In genomic region chr12:113472191-113473190, GRCh38 we compare ENCODE assay signal across 28 cellular contexts. TPM values are rescaled to one million over a fixed set of nuclear protein-coding genes. Genes with fewer than 3 reads are reported as not detected.
DNase-seq lines count a peak whose midpoint lies in the region; ATAC-seq and TF ChIP-seq lines count a peak whose summit lies in the region.
"Had no signal": no experiment of that assay in that cellular context is flagged by ENCODE, and none has a peak within 500 bp of the region (broad histone marks: within the 10 kb centered on the region; RNA-seq: fewer than 3 reads in every experiment).

No MANE protein-coding gene starts in this region.

- peak overlapping the region; percentile 70 for H3K4me3 Mint-ChIP-seq in WTC11
- no peak overlapping the region for H3K4me3 Mint-ChIP-seq in effector memory CD8-positive, alpha-beta T cell
- H3K4me3 Mint-ChIP-seq: activated CD4-positive, alpha-beta T cell treated with anti-CD3 and anti-CD28 coated beads, Interleukin-2, amount 10 ng/mL, durations not matched to agents 24 days and 14 days; activated T-cell treated with anti-CD3 and anti-CD28 coated beads, Interleukin-2, amount 50 U/mL, for 4 hours; CD4-positive, CD25-positive, alpha-beta regulatory T cell; immature natural killer cell; memory B cell had no signal

- H3K4me1 Mint-ChIP-seq in WTC11, result peaks cover 70% of the 10 kb centered on the region
- H3K4me1 Mint-ChIP-seq in effector memory CD8-positive, alpha-beta T cell (ENCODE audit: low read depth in 2 of 2), result peaks cover 5 to 14% of the 10 kb centered on the region in 2 donors
- H3K4me1 Mint-ChIP-seq: immature natural killer cell had no signal

- DNase-seq in DMS53 (lab: John Stamatoyannopoulos, UW), result peak; percentile 34
- no peak for DNase-seq in DMS53 treated with DMSO at 0.1 percent for 48 hours (lab: John Stamatoyannopoulos, UW; ENCODE audit: unreplicated experiment)
- peak; percentile 62 for DNase-seq in WTC11 (ENCODE audit: low spot score)
- DNase-seq in retina, result peak; percentile 53
- DNase-seq in effector memory CD8-positive, alpha-beta T cell, result no peak
- DNase-seq: activated CD4-positive, alpha-beta T cell treated with anti-CD3 and anti-CD28 coated beads, Interleukin-2, amount 10 ng/mL, durations not matched to agents 24 days and 14 days; activated naive CD4-positive, alpha-beta T cell treated with Interleukin-2 at 50 U/mL for 16 hours; activated T-cell treated with anti-CD3 and anti-CD28 coated beads, Interleukin-2, amount 50 U/mL, for 4 hours; body of pancreas; CD4-positive, CD25-positive, alpha-beta regulatory T cell; cerebellar nuclear complex; erythroblast; immature natural killer cell; NCI-H2029 treated with DMSO at 0.1 percent for 48 hours; NCI-H345; psoas muscle; stimulated activated CD4-positive, alpha-beta T cell treated with anti-CD3 and anti-CD28 coated beads, Interleukin-4, amount 100 ng/mL, for 4 hours; stimulated activated naive CD4-positive, alpha-beta T cell; T-helper 2 cell had no signal

- CTCF ChIA-PET in WTC11 (lab: Charles Lee), result interaction anchor here (0.6 to 7.2 kb wide), 4 partner anchors 10 to 346 kb away, joined by 3 to 89 read pairs (median 6); no protein-coding TSS in a partner anchor

- H3K36me3 Mint-ChIP-seq in WTC11, result no peaks in the 10 kb centered on the region
- H3K36me3 Mint-ChIP-seq in effector memory CD8-positive, alpha-beta T cell (ENCODE audit: insufficient read depth), result no peaks in the 10 kb centered on the region
- H3K36me3 Mint-ChIP-seq: CD4-positive, CD25-positive, alpha-beta regulatory T cell; immature natural killer cell; memory B cell had no signal

- ATAC-seq in WTC11 (peak; percentile 15), GM19328 (IDR thresholded peaks at IDR 0.05; ENCODE audit: unreplicated experiment) (no peak), HG03045 (IDR thresholded peaks at IDR 0.05; ENCODE audit: unreplicated experiment) (no peak)
- ATAC-seq in effector memory CD8-positive, alpha-beta T cell (replicated peaks), result no peak
- ATAC-seq: activated T-cell treated with anti-CD3 and anti-CD28 coated beads, Interleukin-2, amount 50 U/mL, for 4 hours; body of pancreas; K562; left lobe of liver; psoas muscle had no signal

- TF ChIP-seq CTCF in WTC11 (IDR thresholded peaks at IDR 0.05), result no peak

- POLR2A ChIA-PET in WTC11 (lab: Charles Lee), result no interaction called here

- H3K27me3 Mint-ChIP-seq in WTC11 (ENCODE audit: low read depth), result peaks cover 98% of the 10 kb centered on the region
- H3K27me3 Mint-ChIP-seq in effector memory CD8-positive, alpha-beta T cell, result peaks cover 74 to 89% of the 10 kb centered on the region in 2 donors

- no peaks in the 10 kb centered on the region for H3K9me3 Mint-ChIP-seq in WTC11
- no peaks in the 10 kb centered on the region for H3K9me3 Mint-ChIP-seq in effector memory CD8-positive, alpha-beta T cell
- H3K9me3 Mint-ChIP-seq: activated T-cell treated with anti-CD3 and anti-CD28 coated beads, Interleukin-2, amount 50 U/mL, for 4 hours; memory B cell had no signal

- no peak overlapping the region for H3K27ac Mint-ChIP-seq in WTC11
- no peak overlapping the region for H3K27ac Mint-ChIP-seq in effector memory CD8-positive, alpha-beta T cell
- H3K27ac Mint-ChIP-seq: activated CD4-positive, alpha-beta T cell treated with anti-CD3 and anti-CD28 coated beads, Interleukin-2, amount 10 ng/mL, durations not matched to agents 24 days and 14 days; CD4-positive, CD25-positive, alpha-beta regulatory T cell; immature natural killer cell; memory B cell had no signal

- peak overlapping the region; percentile 38 for H3K4me3 ChIP-seq in iPS-11a (ENCODE audit: low read depth, low read length)
- H3K4me3 ChIP-seq: body of pancreas, K562, psoas muscle, SJSA1 had no signal

TF ChIP-seq in WTC11, 78 proteins besides CTCF, POLR2A, EP300 and RAD21:
- TF ChIP-seq TP53 (CRISPR knock-in tag; IDR thresholded peaks at IDR 0.05), result 0 out of 2 replicates have a peak, but pooled peaks have one; percentile 26
- TF ChIP-seq NFE2L1 (CRISPR knock-in tag; IDR thresholded peaks at IDR 0.05), result no peak
- TF ChIP-seq HMGXB4 (CRISPR knock-in tag; IDR thresholded peaks at IDR 0.05), result no peak
- no peak for TF ChIP-seq AFF4 (CRISPR knock-in tag; IDR thresholded peaks at IDR 0.05; ENCODE audit: borderline replicate concordance)
- peak; percentile 83 for TF ChIP-seq PRDM15 (CRISPR knock-in tag; IDR thresholded peaks at IDR 0.05)
- peak; percentile 96 for TF ChIP-seq ZBTB43 (CRISPR knock-in tag; IDR thresholded peaks at IDR 0.05)
TF ChIP-seq in WTC11: peak in this region for 3.

RNA-seq across cellular contexts. Expression of gene LHX5, which starts 0.8 kb away (rescaled TPM):
- total RNA-seq in WTC11 (2021), result 1.5 to 3.0 TPM (median 1.6 TPM) in 3 replicates
- total RNA-seq: activated CD4-positive, alpha-beta T cell treated with anti-CD3 and anti-CD28 coated beads, Interleukin-2, amount 10 ng/mL, durations not matched to agents 24 days and 14 days; activated T-cell treated with anti-CD3 and anti-CD28 coated beads, Interleukin-2, amount 50 U/mL, for 4 hours; body of pancreas; CD4-positive, CD25-positive, alpha-beta regulatory T cell; H4; left lobe of liver; MCF 10A; psoas muscle; SJSA1 had no signal

RNA-seq across cellular contexts. Expression of gene SDSL, which starts 50.3 kb away (rescaled TPM):
- total RNA-seq in WTC11 (2021), result 0.41 to 0.96 TPM (median 0.52 TPM) in 3 replicates
- total RNA-seq: CD4-positive, CD25-positive, alpha-beta regulatory T cell had no signal

Comparison
In these comparisons a context has a peak if more than half of its experiments do, and no peak if none do; other contexts are left out.
1. DNase-seq: peak in DMS53 (single experiment), WTC11 (single experiment) and retina (single experiment); none in DMS53 treated with DMSO at 0.1 percent for 48 hours (single experiment) and effector memory CD8-positive, alpha-beta T cell (0 of 3).